In the genomic region with DNA sequence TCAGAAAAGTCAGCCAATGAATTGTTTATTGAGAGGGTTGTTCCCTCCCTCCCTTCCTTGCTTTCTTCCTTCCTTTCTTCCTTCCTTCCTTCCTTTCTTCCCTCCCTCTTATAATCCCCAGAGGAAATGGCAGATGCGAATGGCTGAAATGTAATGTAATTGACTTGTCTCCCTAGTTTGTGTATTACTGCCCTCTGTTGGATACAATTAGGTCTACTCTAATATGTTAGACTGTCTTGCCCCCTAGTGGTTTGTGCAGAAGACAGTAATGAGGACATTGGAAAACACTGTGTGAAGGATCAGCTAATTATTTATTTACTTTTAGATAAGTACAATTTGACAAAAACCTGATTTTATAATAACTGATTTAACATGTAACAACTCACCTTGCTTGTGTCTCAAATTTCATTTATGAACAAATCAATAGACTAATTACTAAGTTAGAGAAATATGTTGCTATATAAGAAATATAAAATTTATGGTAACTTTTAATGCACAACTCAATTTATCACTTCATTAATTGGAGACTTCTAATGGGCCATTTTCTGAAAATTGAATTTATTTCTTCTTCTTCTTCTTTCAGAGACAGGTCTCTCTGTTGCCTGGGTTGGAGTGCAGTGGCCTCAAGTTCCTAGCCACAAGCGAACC, we compare ENCODE assay signal across 8 cellular contexts.
DNase-seq lines count a peak whose midpoint lies in the region; ATAC-seq and TF ChIP-seq lines count a peak whose summit lies in the region.

No MANE protein-coding gene starts in this region.

- H3K27me3 Mint-ChIP-seq in endodermal cell (ENCODE audit: insufficient read depth): no peaks in the 10 kb centered on the region
- no peaks in the 10 kb centered on the region for H3K27me3 Mint-ChIP-seq in effector memory CD8-positive, alpha-beta T cell

- peak; percentile 52 for DNase-seq in AG09319 (ENCODE audit: extremely low read depth, low read depth)
- DNase-seq in NAMALWA (ENCODE audit: low spot score): peak; percentile 85
- DNase-seq in RWPE1 (ENCODE audit: low spot score): peak; percentile 67
- peak; percentile 52 for DNase-seq in endodermal cell
- DNase-seq in midbrain (lab: John Stamatoyannopoulos, UW): peak; percentile 80
- DNase-seq in effector memory CD8-positive, alpha-beta T cell: no peak

- H3K27ac ChIP-seq in RWPE1: no peak overlapping the region
- H3K27ac ChIP-seq in endodermal cell (ENCODE audit: low read depth, low read length): no peak overlapping the region

- peaks cover 18% of the 10 kb centered on the region for H3K4me1 Mint-ChIP-seq in endodermal cell
- no peaks in the 10 kb centered on the region for H3K4me1 Mint-ChIP-seq in effector memory CD8-positive, alpha-beta T cell (ENCODE audit: low read depth in 2 of 2)

- H3K36me3 Mint-ChIP-seq in endodermal cell (ENCODE audit: low read depth): peaks cover 3% of the 10 kb centered on the region
- peaks cover 3% of the 10 kb centered on the region for H3K36me3 Mint-ChIP-seq in effector memory CD8-positive, alpha-beta T cell (ENCODE audit: insufficient read depth)

- POLR2A ChIA-PET in RWPE1 (lab: Yijun Ruan, JAX; ENCODE audit: low non-redundant PET): no interaction called here

- WGBS in endodermal cell (ENCODE audit: insufficient coverage in 1 of 2, insufficient read length in 1 of 2), 2 experiments: 56% methylated on average over 2 of the region's 2 CpGs; no CpG with 5 or more reads in 1 of the 2 experiments

- no peak overlapping the region for H3K4me3 ChIP-seq in endodermal cell (ENCODE audit: low read length)

- H3K4me1 ChIP-seq in endodermal cell (ENCODE audit: control insufficient read depth, insufficient read depth, low read length): peaks cover 3% of the 10 kb centered on the region

- peaks cover 11% of the 10 kb centered on the region for H3K9me3 Mint-ChIP-seq in endodermal cell
- H3K9me3 Mint-ChIP-seq in effector memory CD8-positive, alpha-beta T cell: peaks cover 0 to 5% of the 10 kb centered on the region in 2 donors

- TF ChIP-seq CTCF in AG09319 (IDR thresholded peaks at IDR 0.05; ENCODE audit: low read depth, low read length): peak; percentile 91
- TF ChIP-seq CTCF in RWPE1 (conservative IDR thresholded peaks at IDR 0.05; ENCODE audit: low read depth): peak; percentile 94
- TF ChIP-seq CTCF in endodermal cell (conservative IDR thresholded peaks at IDR 0.05): peak; percentile 100

- H3K27me3 ChIP-seq in endodermal cell (ENCODE audit: control insufficient read depth, insufficient read depth, low read length, poor library complexity, severe bottlenecking): no peaks in the 10 kb centered on the region

- H3K9ac ChIP-seq in endodermal cell (ENCODE audit: extremely low read depth, low read length, poor library complexity, severe bottlenecking): no peak overlapping the region

- no peak overlapping the region for H3K4me3 Mint-ChIP-seq in endodermal cell
- no peak overlapping the region for H3K4me3 Mint-ChIP-seq in effector memory CD8-positive, alpha-beta T cell

- CTCF ChIA-PET in RWPE1 (lab: Yijun Ruan, JAX): interaction anchor here (0.5 to 2.3 kb wide), 18 partner anchors 9 to 1167 kb away, joined by 3 to 11 read pairs (median 3); no protein-coding TSS in a partner anchor

- ATAC-seq in GM18499 (IDR thresholded peaks at IDR 0.05; ENCODE audit: insufficient read depth, unreplicated experiment) (peak; percentile 96), HG02678 (IDR thresholded peaks at IDR 0.05; ENCODE audit: unreplicated experiment) (peak; percentile 100)
- ATAC-seq in effector memory CD8-positive, alpha-beta T cell (replicated peaks): no peak

- H3K9me3 ChIP-seq in endodermal cell (ENCODE audit: control insufficient read depth, low read length): peaks cover 29% of the 10 kb centered on the region

- H3K27ac Mint-ChIP-seq in endodermal cell: no peak overlapping the region
- no peak overlapping the region for H3K27ac Mint-ChIP-seq in effector memory CD8-positive, alpha-beta T cell

- H3K36me3 ChIP-seq in endodermal cell (ENCODE audit: control insufficient read depth, insufficient read depth, low read length): no peaks in the 10 kb centered on the region

Comparison
In these comparisons a context has a peak if more than half of its experiments do, and no peak if none do; other contexts are left out.
1. DNase-seq: peak in AG09319 (single experiment), NAMALWA (single experiment), RWPE1 (single experiment), endodermal cell (single experiment) and midbrain (single experiment); none in effector memory CD8-positive, alpha-beta T cell (0 of 3).
2. Peak in every context shown above with its lines, with median percentiles within 50 percentile points of each other: CTCF ChIP-seq.